ENCODE assay signal across 1 cellular context in the genomic region with DNA sequence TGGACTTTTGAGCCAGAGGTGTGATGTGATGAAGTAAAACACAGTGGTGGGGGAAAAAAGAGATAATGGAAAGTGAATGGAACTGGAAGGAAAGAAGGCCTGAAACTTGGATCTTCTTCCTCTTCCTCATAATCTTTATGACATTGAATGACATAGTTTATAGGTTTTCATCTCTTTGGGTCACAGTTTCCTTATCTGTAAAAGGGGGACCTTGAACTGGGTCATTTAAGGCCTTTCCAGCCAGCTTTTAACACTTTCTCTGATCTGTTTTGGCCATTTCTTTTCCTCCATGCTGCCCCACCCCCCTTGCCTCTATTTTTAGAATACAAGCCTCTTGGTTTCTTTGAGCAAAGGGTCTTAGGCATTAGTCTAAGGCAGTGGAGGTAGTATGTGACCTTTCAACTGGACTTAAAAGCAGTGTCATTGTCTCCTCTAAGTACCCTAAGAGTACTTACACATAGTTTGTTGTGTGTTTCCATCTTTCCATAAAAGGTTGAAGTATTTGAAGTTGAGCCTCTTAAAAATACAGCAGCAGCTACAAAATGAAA.
TF ChIP-seq lines count a peak whose summit lies in the region.

No MANE protein-coding gene starts in this region.

TF ChIP-seq in A549, 52 proteins besides CTCF, POLR2A, EP300 and RAD21 (continued from another document):
- TF ChIP-seq, protein P1, sequence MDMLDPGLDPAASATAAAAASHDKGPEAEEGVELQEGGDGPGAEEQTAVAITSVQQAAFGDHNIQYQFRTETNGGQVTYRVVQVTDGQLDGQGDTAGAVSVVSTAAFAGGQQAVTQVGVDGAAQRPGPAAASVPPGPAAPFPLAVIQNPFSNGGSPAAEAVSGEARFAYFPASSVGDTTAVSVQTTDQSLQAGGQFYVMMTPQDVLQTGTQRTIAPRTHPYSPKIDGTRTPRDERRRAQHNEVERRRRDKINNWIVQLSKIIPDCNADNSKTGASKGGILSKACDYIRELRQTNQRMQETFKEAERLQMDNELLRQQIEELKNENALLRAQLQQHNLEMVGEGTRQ (IDR thresholded peaks at IDR 0.05): no peak
